In genomic region chr10:131912620-131913019, GRCh38 we compare ENCODE assay signal across 2 cellular contexts.
TF ChIP-seq lines count a peak whose summit lies in the region.

No MANE protein-coding gene starts in this region.

TF ChIP-seq in HepG2, 621 proteins besides CTCF, POLR2A, EP300 and RAD21:
- TF ChIP-seq ZMYM3 (CRISPR knock-in tag; IDR thresholded peaks at IDR 0.05) = 0 out of 2 replicates have a peak, but pooled peaks have one; percentile 26
- no peak for TF ChIP-seq KMT2A (CRISPR knock-in tag; IDR thresholded peaks at IDR 0.05)

TF ChIP-seq in K562, 482 proteins besides CTCF, POLR2A, EP300 and RAD21:
- no peak for TF ChIP-seq BRF2 (IDR thresholded peaks at IDR 0.05; ENCODE audit: borderline replicate concordance, insufficient read depth, insufficient read length)
- TF ChIP-seq RBFOX2 (IDR thresholded peaks at IDR 0.05; ENCODE audit: low read depth, low read length) = no peak
- peak; percentile 64 for TF ChIP-seq BCOR (IDR thresholded peaks at IDR 0.05)
- no peak for TF ChIP-seq SREBF2 (CRISPR knock-in tag; IDR thresholded peaks at IDR 0.05)
- peak; percentile 28; the same call in 1 of the 2 replicates for TF ChIP-seq ADNP (tag; IDR thresholded peaks at IDR 0.05)
- TF ChIP-seq ZNF146 (CRISPR knock-in tag; IDR thresholded peaks at IDR 0.05; ENCODE audit: unreplicated experiment) = peak; percentile 99
- peak in 1 of 2 experiments; percentile 49; a peak in 2 of 4 replicates for TF ChIP-seq KDM1A (IDR thresholded peaks at IDR 0.05)
- peak; percentile 75 for TF ChIP-seq RBM25 (IDR thresholded peaks at IDR 0.05; ENCODE audit: low read depth, low read length, severe bottlenecking)
- TF ChIP-seq ZNF507 (tag; conservative IDR thresholded peaks at IDR 0.05) = no peak
- no peak for TF ChIP-seq TAF9B (IDR thresholded peaks at IDR 0.05; ENCODE audit: partially characterized antibody)
